1 cellular context compared by ENCODE assay signal in the genomic region with DNA sequence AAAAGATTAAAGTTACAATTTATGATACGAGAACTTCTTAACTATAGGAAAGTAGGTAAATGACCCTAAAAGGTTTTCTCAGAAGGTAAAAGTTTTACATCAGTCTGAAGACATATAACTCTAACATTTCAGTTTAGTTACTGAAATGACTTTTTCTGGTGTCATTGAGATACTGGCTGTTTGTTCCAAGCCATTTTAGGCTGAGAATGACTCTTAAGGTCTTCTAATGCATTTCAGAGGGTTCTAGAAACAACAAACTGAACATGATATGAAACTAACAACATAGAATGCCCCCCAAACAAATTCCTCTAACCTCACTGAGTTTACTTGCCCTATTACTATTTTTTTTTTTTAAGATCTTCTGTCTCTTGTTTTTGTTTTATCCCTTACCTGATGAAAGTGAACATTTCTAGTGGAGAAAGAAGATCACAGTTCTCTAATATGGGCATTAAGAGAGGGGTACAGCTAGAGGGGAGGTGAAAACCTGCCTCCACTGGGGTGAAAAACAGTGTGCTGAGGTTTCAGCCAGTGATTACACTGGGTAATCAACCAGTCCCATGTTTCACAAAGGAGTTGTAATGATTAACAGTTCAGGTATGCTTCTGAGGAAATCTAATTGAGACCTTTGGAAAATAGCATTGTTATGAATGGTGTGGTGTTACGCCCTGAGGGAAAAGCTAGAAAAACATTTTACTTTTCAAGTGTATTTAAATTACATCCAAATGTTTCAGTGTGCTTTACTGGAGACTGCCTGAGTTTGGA.
TF ChIP-seq lines count a peak whose summit lies in the region.

No MANE protein-coding gene starts in this region.

TF ChIP-seq in WTC11, 78 proteins besides CTCF, POLR2A, EP300 and RAD21 (continued from another document):
- TF ChIP-seq ZNF263 (CRISPR knock-in tag; IDR thresholded peaks at IDR 0.05; ENCODE audit: low read depth) (no peak), ZNF232 (CRISPR knock-in tag; IDR thresholded peaks at IDR 0.05) (no peak), ZNF512 (CRISPR knock-in tag; IDR thresholded peaks at IDR 0.05; ENCODE audit: borderline replicate concordance) (no peak), TEAD4 (CRISPR knock-in tag; IDR thresholded peaks at IDR 0.05) (no peak), RELA (CRISPR knock-in tag; IDR thresholded peaks at IDR 0.05; ENCODE audit: borderline replicate concordance) (no peak), CREB1 (CRISPR knock-in tag; IDR thresholded peaks at IDR 0.05) (no peak), FOXJ3 (CRISPR knock-in tag; IDR thresholded peaks at IDR 0.05; ENCODE audit: borderline replicate concordance) (no peak), SP1 (CRISPR knock-in tag; conservative IDR thresholded peaks at IDR 0.05) (no peak), NR1H2 (CRISPR knock-in tag; IDR thresholded peaks at IDR 0.05) (no peak), GABPB1 (CRISPR knock-in tag; IDR thresholded peaks at IDR 0.05) (no peak), MYBL2 (CRISPR knock-in tag; IDR thresholded peaks at IDR 0.05) (no peak)
- TF ChIP-seq, protein P1, sequence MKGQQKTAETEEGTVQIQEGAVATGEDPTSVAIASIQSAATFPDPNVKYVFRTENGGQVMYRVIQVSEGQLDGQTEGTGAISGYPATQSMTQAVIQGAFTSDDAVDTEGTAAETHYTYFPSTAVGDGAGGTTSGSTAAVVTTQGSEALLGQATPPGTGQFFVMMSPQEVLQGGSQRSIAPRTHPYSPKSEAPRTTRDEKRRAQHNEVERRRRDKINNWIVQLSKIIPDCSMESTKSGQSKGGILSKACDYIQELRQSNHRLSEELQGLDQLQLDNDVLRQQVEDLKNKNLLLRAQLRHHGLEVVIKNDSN (CRISPR knock-in tag; IDR thresholded peaks at IDR 0.05): no peak
- TF ChIP-seq, protein P2, sequence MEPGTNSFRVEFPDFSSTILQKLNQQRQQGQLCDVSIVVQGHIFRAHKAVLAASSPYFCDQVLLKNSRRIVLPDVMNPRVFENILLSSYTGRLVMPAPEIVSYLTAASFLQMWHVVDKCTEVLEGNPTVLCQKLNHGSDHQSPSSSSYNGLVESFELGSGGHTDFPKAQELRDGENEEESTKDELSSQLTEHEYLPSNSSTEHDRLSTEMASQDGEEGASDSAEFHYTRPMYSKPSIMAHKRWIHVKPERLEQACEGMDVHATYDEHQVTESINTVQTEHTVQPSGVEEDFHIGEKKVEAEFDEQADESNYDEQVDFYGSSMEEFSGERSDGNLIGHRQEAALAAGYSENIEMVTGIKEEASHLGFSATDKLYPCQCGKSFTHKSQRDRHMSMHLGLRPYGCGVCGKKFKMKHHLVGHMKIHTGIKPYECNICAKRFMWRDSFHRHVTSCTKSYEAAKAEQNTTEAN (CRISPR knock-in tag; IDR thresholded peaks at IDR 0.05): no peak
- TF ChIP-seq, protein P3, sequence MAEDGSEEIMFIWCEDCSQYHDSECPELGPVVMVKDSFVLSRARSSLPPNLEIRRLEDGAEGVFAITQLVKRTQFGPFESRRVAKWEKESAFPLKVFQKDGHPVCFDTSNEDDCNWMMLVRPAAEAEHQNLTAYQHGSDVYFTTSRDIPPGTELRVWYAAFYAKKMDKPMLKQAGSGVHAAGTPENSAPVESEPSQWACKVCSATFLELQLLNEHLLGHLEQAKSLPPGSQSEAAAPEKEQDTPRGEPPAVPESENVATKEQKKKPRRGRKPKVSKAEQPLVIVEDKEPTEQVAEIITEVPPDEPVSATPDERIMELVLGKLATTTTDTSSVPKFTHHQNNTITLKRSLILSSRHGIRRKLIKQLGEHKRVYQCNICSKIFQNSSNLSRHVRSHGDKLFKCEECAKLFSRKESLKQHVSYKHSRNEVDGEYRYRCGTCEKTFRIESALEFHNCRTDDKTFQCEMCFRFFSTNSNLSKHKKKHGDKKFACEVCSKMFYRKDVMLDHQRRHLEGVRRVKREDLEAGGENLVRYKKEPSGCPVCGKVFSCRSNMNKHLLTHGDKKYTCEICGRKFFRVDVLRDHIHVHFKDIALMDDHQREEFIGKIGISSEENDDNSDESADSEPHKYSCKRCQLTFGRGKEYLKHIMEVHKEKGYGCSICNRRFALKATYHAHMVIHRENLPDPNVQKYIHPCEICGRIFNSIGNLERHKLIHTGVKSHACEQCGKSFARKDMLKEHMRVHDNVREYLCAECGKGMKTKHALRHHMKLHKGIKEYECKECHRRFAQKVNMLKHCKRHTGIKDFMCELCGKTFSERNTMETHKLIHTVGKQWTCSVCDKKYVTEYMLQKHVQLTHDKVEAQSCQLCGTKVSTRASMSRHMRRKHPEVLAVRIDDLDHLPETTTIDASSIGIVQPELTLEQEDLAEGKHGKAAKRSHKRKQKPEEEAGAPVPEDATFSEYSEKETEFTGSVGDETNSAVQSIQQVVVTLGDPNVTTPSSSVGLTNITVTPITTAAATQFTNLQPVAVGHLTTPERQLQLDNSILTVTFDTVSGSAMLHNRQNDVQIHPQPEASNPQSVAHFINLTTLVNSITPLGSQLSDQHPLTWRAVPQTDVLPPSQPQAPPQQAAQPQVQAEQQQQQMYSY (CRISPR knock-in tag; IDR thresholded peaks at IDR 0.05): no peak
- TF ChIP-seq, protein P4, sequence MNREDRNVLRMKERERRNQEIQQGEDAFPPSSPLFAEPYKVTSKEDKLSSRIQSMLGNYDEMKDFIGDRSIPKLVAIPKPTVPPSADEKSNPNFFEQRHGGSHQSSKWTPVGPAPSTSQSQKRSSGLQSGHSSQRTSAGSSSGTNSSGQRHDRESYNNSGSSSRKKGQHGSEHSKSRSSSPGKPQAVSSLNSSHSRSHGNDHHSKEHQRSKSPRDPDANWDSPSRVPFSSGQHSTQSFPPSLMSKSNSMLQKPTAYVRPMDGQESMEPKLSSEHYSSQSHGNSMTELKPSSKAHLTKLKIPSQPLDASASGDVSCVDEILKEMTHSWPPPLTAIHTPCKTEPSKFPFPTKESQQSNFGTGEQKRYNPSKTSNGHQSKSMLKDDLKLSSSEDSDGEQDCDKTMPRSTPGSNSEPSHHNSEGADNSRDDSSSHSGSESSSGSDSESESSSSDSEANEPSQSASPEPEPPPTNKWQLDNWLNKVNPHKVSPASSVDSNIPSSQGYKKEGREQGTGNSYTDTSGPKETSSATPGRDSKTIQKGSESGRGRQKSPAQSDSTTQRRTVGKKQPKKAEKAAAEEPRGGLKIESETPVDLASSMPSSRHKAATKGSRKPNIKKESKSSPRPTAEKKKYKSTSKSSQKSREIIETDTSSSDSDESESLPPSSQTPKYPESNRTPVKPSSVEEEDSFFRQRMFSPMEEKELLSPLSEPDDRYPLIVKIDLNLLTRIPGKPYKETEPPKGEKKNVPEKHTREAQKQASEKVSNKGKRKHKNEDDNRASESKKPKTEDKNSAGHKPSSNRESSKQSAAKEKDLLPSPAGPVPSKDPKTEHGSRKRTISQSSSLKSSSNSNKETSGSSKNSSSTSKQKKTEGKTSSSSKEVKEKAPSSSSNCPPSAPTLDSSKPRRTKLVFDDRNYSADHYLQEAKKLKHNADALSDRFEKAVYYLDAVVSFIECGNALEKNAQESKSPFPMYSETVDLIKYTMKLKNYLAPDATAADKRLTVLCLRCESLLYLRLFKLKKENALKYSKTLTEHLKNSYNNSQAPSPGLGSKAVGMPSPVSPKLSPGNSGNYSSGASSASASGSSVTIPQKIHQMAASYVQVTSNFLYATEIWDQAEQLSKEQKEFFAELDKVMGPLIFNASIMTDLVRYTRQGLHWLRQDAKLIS (CRISPR knock-in tag; IDR thresholded peaks at IDR 0.05; ENCODE audit: borderline replicate concordance): no peak
